8 cellular contexts compared by ENCODE assay signal in the genomic region with DNA sequence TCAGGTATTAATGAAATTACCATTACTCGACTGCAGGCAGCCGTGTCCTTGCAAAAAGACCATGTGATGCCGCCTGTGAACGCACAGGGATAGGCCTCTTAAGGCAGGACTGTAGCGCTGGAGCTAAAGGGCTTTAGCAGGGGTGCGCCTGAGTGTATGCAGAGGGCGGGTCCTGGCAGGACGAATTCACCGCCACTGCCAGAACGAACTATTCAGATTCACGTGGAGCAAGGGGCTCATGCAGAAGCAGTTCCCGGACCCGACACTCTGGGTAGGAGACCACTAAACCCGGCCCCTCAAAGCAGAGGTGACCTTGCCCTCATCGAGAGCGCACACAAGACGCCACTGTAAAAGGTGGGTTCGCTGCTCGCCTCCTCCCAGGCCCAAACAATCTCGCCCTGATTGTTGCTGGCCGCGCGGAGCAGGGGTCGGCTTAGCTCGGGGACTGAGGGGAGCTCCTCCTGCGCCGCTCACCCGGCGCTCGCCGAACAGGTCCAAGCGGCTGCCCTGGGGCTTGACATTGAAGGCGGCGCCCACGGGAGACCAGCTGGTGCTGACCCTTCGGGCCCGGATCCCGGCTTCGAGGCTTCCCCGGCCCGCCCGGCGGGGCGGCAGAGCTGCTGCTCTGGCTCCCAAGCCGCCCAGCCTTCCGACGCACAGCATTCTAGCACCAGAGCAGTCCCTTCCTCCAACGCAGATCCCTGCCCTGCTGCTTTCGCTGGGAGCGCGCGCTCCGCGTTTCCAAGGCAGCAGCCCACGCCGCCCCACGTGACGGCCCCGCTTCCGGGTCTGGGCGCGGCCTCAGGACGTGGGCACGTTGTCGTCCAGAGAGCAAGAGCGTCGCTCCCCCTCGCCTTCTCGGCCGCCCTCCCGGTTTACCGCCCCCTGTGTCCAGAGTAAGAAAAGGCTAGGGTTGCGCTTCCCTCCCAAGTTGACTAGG. TPM values are rescaled to one million over a fixed set of nuclear protein-coding genes. Genes with fewer than 3 reads are reported as not detected.
DNase-seq lines count a peak whose midpoint lies in the region; ATAC-seq and TF ChIP-seq lines count a peak whose summit lies in the region.

TSS of gene MIPEP (minus strand) at position 743 of the 940 bp plus-strand sequence. CDS start at position 663, 80 bp downstream.

- intact Hi-C loops in IMR-90 (cut with micrococcal nuclease) (no loop called here), PC-9 (cut with micrococcal nuclease; ENCODE audit: unreplicated experiment) (loop anchor here (5.0 kb wide), 1 partner anchor 422 kb away; no protein-coding TSS in a partner anchor)

- peaks cover 3 to 26% of the 10 kb centered on the region in 2 experiments for H3K79me1 ChIP-seq in IMR-90 (ENCODE audit: low read depth in 1 of 2, low read length in 2 of 2)

- peak within 1 kb of the TSS; percentile 28 for H2BK20ac ChIP-seq in IMR-90 (ENCODE audit: low read depth, low read length)

- H3K27me3 Mint-ChIP-seq in activated T-cell treated with anti-CD3 and anti-CD28 coated beads, Interleukin-2, amount 50 U/mL, for 24 hours: no peaks in the 10 kb centered on the region

- peak within 1 kb of the TSS; percentile 56 for H2BK5ac ChIP-seq in IMR-90 (ENCODE audit: low read depth, low read length, poor library complexity, severe bottlenecking)

- H2BK15ac ChIP-seq in IMR-90 (ENCODE audit: low read depth, low read length): peak within 1 kb of the TSS; percentile 57

- TF ChIP-seq POLR2A in IMR-90 (IDR thresholded peaks at IDR 0.05; ENCODE audit: low read depth, low read length) (peak; percentile 82), erythroblast (IDR thresholded peaks at IDR 0.05; ENCODE audit: low read length) (peak; percentile 77)

- peak within 1 kb of the TSS; percentile 58 for H2BK120ac ChIP-seq in IMR-90 (ENCODE audit: low read depth, low read length)

- H3K4me3 ChIP-seq in IMR-90 (ENCODE audit: insufficient read depth, low read depth, low read length): peak within 1 kb of the TSS; percentile 78
- H3K4me3 ChIP-seq in PC-9: peak within 1 kb of the TSS; percentile 92
- peak within 1 kb of the TSS; percentile 84 for H3K4me3 ChIP-seq in mucosa of stomach (ENCODE audit: low read length)

- H3K56ac ChIP-seq in IMR-90 (ENCODE audit: extremely low read depth, insufficient read depth, low read length): peak within 1 kb of the TSS; percentile 75

- H3K27ac Mint-ChIP-seq in activated T-cell treated with anti-CD3 and anti-CD28 coated beads, Interleukin-2, amount 50 U/mL, for 24 hours: peak within 1 kb of the TSS; percentile 87

- H3K9me3 Mint-ChIP-seq in activated T-cell treated with anti-CD3 and anti-CD28 coated beads, Interleukin-2, amount 50 U/mL, for 24 hours: no peaks in the 10 kb centered on the region

- peak within 1 kb of the TSS; percentile 66 for H3K18ac ChIP-seq in IMR-90 (ENCODE audit: low read depth, low read length)

- WGBS in IMR-90 (ENCODE audit: extremely low coverage in 2 of 2, insufficient read length in 1 of 2), 2 experiments: 0% methylated on average over 29 of the region's 73 CpGs; no CpG with 5 or more reads in 1 of the 2 experiments

- TF ChIP-seq RAD21 in IMR-90 (IDR thresholded peaks at IDR 0.05; ENCODE audit: low read length): peak; percentile 11

- peak; percentile 89 for ATAC-seq in GM21528 (IDR thresholded peaks at IDR 0.05; ENCODE audit: low FRiP score, unreplicated experiment)
- peak; percentile 94 for ATAC-seq in IMR-90 (ENCODE audit: low read depth)

- CTCF ChIA-PET in IMR-90 (lab: Yijun Ruan, JAX): interaction anchor here (0.5 to 2.1 kb wide), 8 partner anchors 10 to 567 kb away, joined by 3 to 9 read pairs (median 3); no protein-coding TSS in a partner anchor
- CTCF ChIA-PET in PC-9 (lab: Charles Lee): interaction anchor here (0.7 kb wide), 2 partner anchors 69 to 181 kb away, joined by 3 to 4 read pairs; no protein-coding TSS in a partner anchor

- H3K9me3 ChIP-seq in IMR-90 (ENCODE audit: control insufficient read depth, insufficient read depth, low read length) (no peaks in the 10 kb centered on the region), PC-9 (ENCODE audit: insufficient read depth, low read depth) (no peaks in the 10 kb centered on the region), mucosa of stomach (ENCODE audit: control insufficient read depth, low read length) (no peaks in the 10 kb centered on the region)

- H3K14ac ChIP-seq in IMR-90 (replicated peaks; ENCODE audit: low read depth, low read length): peak within 1 kb of the TSS; percentile 82

- dilution Hi-C loops in IMR-90 (cut with HindIII; ENCODE audit: low sequenced_read_pairs, unreplicated experiment): no loop called here

- H4K91ac ChIP-seq in IMR-90 (ENCODE audit: insufficient read depth, low read depth, low read length): peak within 1 kb of the TSS; percentile 40

- H3K9ac ChIP-seq in IMR-90 (ENCODE audit: low read depth, low read length): peak within 1 kb of the TSS; percentile 76
- H3K9ac ChIP-seq in mucosa of stomach (ENCODE audit: low read length): peak within 1 kb of the TSS; percentile 78

- H4K20me1 ChIP-seq in IMR-90 (ENCODE audit: insufficient read depth, low read length) (no peaks in the 10 kb centered on the region), PC-9 (ENCODE audit: insufficient read depth) (no peaks in the 10 kb centered on the region)

- H3K23ac ChIP-seq in IMR-90 (ENCODE audit: low read depth, low read length): peak within 1 kb of the TSS; percentile 83

- POLR2A ChIA-PET in IMR-90 (lab: Charles Lee; ENCODE audit: unreplicated experiment): interaction anchor here (1.0 to 1.3 kb wide), 2 partner anchors 12 to 279 kb away, joined by 3 read pairs; no protein-coding TSS in a partner anchor
- POLR2A ChIA-PET in PC-9 (lab: Charles Lee; ENCODE audit: unreplicated experiment): interaction anchor here (0.5 kb wide), 1 partner anchor 622 kb away, joined by 7 read pairs; no protein-coding TSS in a partner anchor

- H4K8ac ChIP-seq in IMR-90 (ENCODE audit: low read depth in 2 of 2, low read length in 2 of 2): peak within 1 kb of the TSS; percentile 65 to 86

- peak within 1 kb of the TSS; percentile 86 for H3K4me3 Mint-ChIP-seq in activated T-cell treated with anti-CD3 and anti-CD28 coated beads, Interleukin-2, amount 50 U/mL, for 24 hours

- H3F3A ChIP-seq in PC-9 (ENCODE audit: insufficient read depth, low read depth): no peaks in the 10 kb centered on the region; the same call in 1 of the 2 replicates

- H3K79me2 ChIP-seq in PC-9 (ENCODE audit: low read depth): peaks cover 16% of the 10 kb centered on the region

- peak within 1 kb of the TSS; percentile 36; the same call in 1 of the 2 replicates for H2AK5ac ChIP-seq in IMR-90 (ENCODE audit: low read depth, low read length)

- H3K27ac ChIP-seq in IMR-90 (ENCODE audit: insufficient read depth, low read length) (peak within 1 kb of the TSS; percentile 79), PC-9 (peak within 1 kb of the TSS; percentile 39)

- H3K4me1 ChIP-seq in IMR-90 (ENCODE audit: control insufficient read depth, insufficient read depth, low read length) (no peaks in the 10 kb centered on the region), PC-9 (replicated peaks; ENCODE audit: insufficient read depth) (peaks cover 9% of the 10 kb centered on the region), mucosa of stomach (ENCODE audit: control insufficient read depth, insufficient read depth, low read length) (no peaks in the 10 kb centered on the region)

- peaks cover 9% of the 10 kb centered on the region for H3K36me3 ChIP-seq in IMR-90 (ENCODE audit: control insufficient read depth, insufficient read depth, low read length)
- H3K36me3 ChIP-seq in PC-9 (ENCODE audit: low read depth): no peaks in the 10 kb centered on the region; the same call in 1 of the 2 replicates
- no peaks in the 10 kb centered on the region for H3K36me3 ChIP-seq in mucosa of stomach (ENCODE audit: control insufficient read depth, insufficient read depth, low read length)

- H3K4me1 Mint-ChIP-seq in activated T-cell treated with anti-CD3 and anti-CD28 coated beads, Interleukin-2, amount 50 U/mL, for 24 hours (ENCODE audit: low read depth): peaks cover 31% of the 10 kb centered on the region

- H2AK9ac ChIP-seq in IMR-90 (replicated peaks; ENCODE audit: low read depth, low read length, poor library complexity): peak within 1 kb of the TSS; percentile 83

- H3K4ac ChIP-seq in IMR-90 (ENCODE audit: low read depth, low read length): peak within 1 kb of the TSS; percentile 80

- no peaks in the 10 kb centered on the region for H3K27me3 ChIP-seq in IMR-90 (ENCODE audit: control insufficient read depth, insufficient read depth, low read length)
- no peaks in the 10 kb centered on the region for H3K27me3 ChIP-seq in PC-9 (ENCODE audit: insufficient read depth, low read depth)
- H3K27me3 ChIP-seq in mucosa of stomach (ENCODE audit: control insufficient read depth, insufficient read depth, low read length): no peaks in the 10 kb centered on the region

- peak within 1 kb of the TSS; percentile 64 for H4K5ac ChIP-seq in IMR-90 (ENCODE audit: low read depth, low read length)

- TSS peak; percentile 48 for BruUV-seq in IMR-90 (replicated peaks; lab: Mats Ljungman, UMichigan)
- BruUV-seq in PC-9 (replicated peaks; lab: Mats Ljungman, UMichigan): TSS peak; percentile 38

- peaks cover 16% of the 10 kb centered on the region for H3K36me3 Mint-ChIP-seq in activated T-cell treated with anti-CD3 and anti-CD28 coated beads, Interleukin-2, amount 50 U/mL, for 24 hours (ENCODE audit: low read depth)

- in situ Hi-C loops in IMR-90 (cut with MboI; ENCODE audit: low sequenced_read_pairs): loop anchor here (25.0 kb wide), 1 partner anchor 527 kb away; no protein-coding TSS in a partner anchor

- peaks cover 4% of the 10 kb centered on the region; the same call in 1 of the 2 replicates for H3K9me1 ChIP-seq in IMR-90 (ENCODE audit: insufficient read depth, low read length)

- no peaks in the 10 kb centered on the region for H3K9me2 ChIP-seq in PC-9 (ENCODE audit: insufficient read depth)

- peak within 1 kb of the TSS; percentile 90 for H3K4me2 ChIP-seq in IMR-90 (ENCODE audit: low read depth, low read length)
- peak within 1 kb of the TSS; percentile 78 for H3K4me2 ChIP-seq in PC-9

- TF ChIP-seq CTCF in IMR-90 (conservative IDR thresholded peaks at IDR 0.05; ENCODE audit: low read depth, low read length) (peak; percentile 79), PC-9 (conservative IDR thresholded peaks at IDR 0.05) (peak; percentile 58)

- DNase-seq in DMS53 (lab: John Stamatoyannopoulos, UW): peak; percentile 99
- DNase-seq in IMR-90: peak; percentile 95
- DNase-seq in PC-9: peak; percentile 82 to 86
- peak; percentile 95 for DNase-seq in activated T-cell treated with anti-CD3 and anti-CD28 coated beads, Interleukin-2, amount 50 U/mL, for 24 hours
- DNase-seq in erythroblast (lab: John Stamatoyannopoulos, UW): peak; percentile 96
- peak; percentile 77 for DNase-seq in stimulated activated CD8-positive, alpha-beta memory T cell treated with anti-CD3 and anti-CD28 coated beads, Interleukin-7, amount 100 ng/mL, for 1 hour (ENCODE audit: low read depth in 2 of 2)

- H2AFZ ChIP-seq in IMR-90 (replicated peaks; ENCODE audit: low read length, poor library complexity) (peak within 1 kb of the TSS; percentile 93), PC-9 (peak within 1 kb of the TSS; percentile 93)

RNA-seq across cellular contexts. Expression of gene MIPEP, which starts in this region (rescaled TPM):
- 21.5 and 22.2 TPM in 2 replicates for total RNA-seq in IMR-90 (2012; rRNA removed)
- 15.0 and 16.8 TPM in 2 replicates for polyA plus RNA-seq in IMR-90 (2012; rRNA removed)
- 6.5 and 14.3 TPM in 2 replicates for polyA plus RNA-seq in IMR-90 (2012; cell fraction: cytosol; rRNA removed)
- 4.6 and 11.4 TPM in 2 replicates for polyA plus RNA-seq in IMR-90 (2012; cell fraction: nucleus; rRNA removed; ENCODE audit: low replicate concordance)
- total RNA-seq in PC-9 (2021): 18.6 and 22.9 TPM in 2 replicates

Comparison
In these comparisons a context has a peak if more than half of its experiments do, and no peak if none do; other contexts are left out.
1. Peak in every context shown above with its lines: DNase-seq, ATAC-seq, H3K4me3 ChIP-seq and H3K27ac ChIP-seq.